ENCODE assay signal across 8 cellular contexts in the genomic region with DNA sequence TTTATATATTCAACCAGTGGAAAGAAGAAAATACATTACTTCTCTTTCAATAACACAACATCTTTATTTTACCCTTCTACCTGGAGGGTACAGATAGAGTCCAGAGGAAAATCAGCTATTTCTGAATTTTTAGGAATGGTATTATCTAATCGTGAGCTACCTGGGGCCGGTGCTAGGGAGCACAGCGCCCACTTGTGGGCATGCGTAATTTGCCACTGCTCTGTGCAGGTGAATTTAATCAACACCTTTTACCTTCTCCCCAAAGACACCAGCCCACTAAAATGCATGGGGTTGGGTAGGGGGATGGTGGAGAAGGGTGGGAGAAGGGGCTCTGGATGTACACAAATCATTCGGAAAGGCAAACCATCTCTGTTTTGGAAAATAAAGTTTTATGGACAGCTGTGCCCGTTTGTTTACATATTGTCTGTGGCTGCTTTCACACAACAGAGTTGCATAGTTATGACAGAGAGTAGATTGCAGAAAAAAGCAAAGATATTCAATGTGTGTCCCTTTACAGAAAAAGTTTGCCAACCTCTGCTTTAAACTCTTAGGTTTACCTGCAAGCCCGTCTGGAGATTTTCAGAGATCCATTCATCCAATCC. TPM values are rescaled to one million over a fixed set of nuclear protein-coding genes. Genes with fewer than 3 reads are reported as not detected.
A peak's percentile ranks its signal among the peaks of the same experiment; 100 is the strongest.
DNase-seq lines count a peak whose midpoint lies in the region; ATAC-seq and TF ChIP-seq lines count a peak whose summit lies in the region.

No MANE protein-coding gene starts in this region.

- CTCF ChIA-PET in CD4-positive, alpha-beta T cell (lab: Charles Lee), result no interaction called here

- no peak overlapping the region for H3K4me3 Mint-ChIP-seq in CD4-positive, alpha-beta T cell

- intact Hi-C loops in heart left ventricle (cut with DNase I) (no loop called here), left cardiac atrium (cut with DNase I) (loop anchor here (5.0 kb wide), 1 partner anchor 621 kb away; no protein-coding TSS in a partner anchor), left lung (cut with DNase I) (no loop called here), ovary (cut with DNase I) (no loop called here)
- intact Hi-C loops in CD4-positive, alpha-beta T cell (cut with DNase I, micrococcal nuclease), result no loop called here

- peak in 9 of 12 donors; percentile 19 to 45 (median 36) for TF ChIP-seq CTCF in heart left ventricle (IDR thresholded peaks at IDR 0.05)
- TF ChIP-seq CTCF in Peyer's patch (IDR thresholded peaks at IDR 0.05), result peak in 4 of 6 experiments; percentile 37 to 49 (median 43)
- TF ChIP-seq CTCF in left lung (IDR thresholded peaks at IDR 0.05), result peak; percentile 35 to 36
- no peak for TF ChIP-seq CTCF in CD4-positive, alpha-beta T cell (IDR thresholded peaks at IDR 0.05)
- TF ChIP-seq CTCF in ovary (IDR thresholded peaks at IDR 0.05), result no peak

- H3K27ac ChIP-seq in heart left ventricle (no peak overlapping the region), Peyer's patch (no peak overlapping the region), left lung (no peak overlapping the region), ovary (no peak overlapping the region)
- H3K27ac ChIP-seq in CD4-positive, alpha-beta T cell (ENCODE audit: low read depth, low read length), result no peak overlapping the region

- no peak overlapping the region for H3K4me3 ChIP-seq in heart left ventricle
- H3K4me3 ChIP-seq in Peyer's patch, result no peak overlapping the region
- no peak overlapping the region for H3K4me3 ChIP-seq in left lung
- no peak overlapping the region for H3K4me3 ChIP-seq in ovary

- H3K4me1 ChIP-seq in heart left ventricle (no peaks in the 10 kb centered on the region), Peyer's patch (no peaks in the 10 kb centered on the region), left lung (no peaks in the 10 kb centered on the region), ovary (ENCODE audit: insufficient read depth) (no peaks in the 10 kb centered on the region)

- POLR2A ChIA-PET in CD4-positive, alpha-beta T cell (lab: Charles Lee), result no interaction called here

- no peaks in the 10 kb centered on the region for H3K36me3 ChIP-seq in heart left ventricle
- H3K36me3 ChIP-seq in Peyer's patch, result no peaks in the 10 kb centered on the region
- H3K36me3 ChIP-seq in left lung, result no peaks in the 10 kb centered on the region
- no peaks in the 10 kb centered on the region for H3K36me3 ChIP-seq in ovary

- no peaks in the 10 kb centered on the region for H3K27me3 ChIP-seq in heart left ventricle
- H3K27me3 ChIP-seq in Peyer's patch, result no peaks in the 10 kb centered on the region
- no peaks in the 10 kb centered on the region for H3K27me3 ChIP-seq in left lung
- H3K27me3 ChIP-seq in CD4-positive, alpha-beta T cell (ENCODE audit: control insufficient read depth, insufficient read depth, low read length), result no peaks in the 10 kb centered on the region
- H3K27me3 ChIP-seq in ovary, result no peaks in the 10 kb centered on the region

- no peak for DNase-seq in heart left ventricle
- no peak for DNase-seq in left cardiac atrium
- peak in 2 of 3 donors; percentile 51 to 54 for DNase-seq in Peyer's patch
- DNase-seq in left lung, result peak in 1 of 2 donors; percentile 54
- DNase-seq in CD4-positive, alpha-beta T cell, result no peak
- DNase-seq in stimulated activated naive CD4-positive, alpha-beta T cell treated with Interleukin-2 at 50 U/mL for 16 hours (lab: John Stamatoyannopoulos, UW), result no peak
- DNase-seq in ovary, result no peak

- no peaks in the 10 kb centered on the region for H3K9me3 ChIP-seq in heart left ventricle
- H3K9me3 ChIP-seq in Peyer's patch, result no peaks in the 10 kb centered on the region
- H3K9me3 ChIP-seq in left lung, result no peaks in the 10 kb centered on the region
- H3K9me3 ChIP-seq in CD4-positive, alpha-beta T cell (ENCODE audit: control insufficient read depth, low read length), result no peaks in the 10 kb centered on the region
- no peaks in the 10 kb centered on the region for H3K9me3 ChIP-seq in ovary

- H3K27ac Mint-ChIP-seq in CD4-positive, alpha-beta T cell, result no peak overlapping the region

- 33 to 36% (median 35%) methylated on average over 7 of the region's 7 CpGs for WGBS in heart left ventricle, 4 donors
- 40 to 46% (median 41%) methylated on average over 7 of the region's 7 CpGs for WGBS in ovary, 3 donors

- no peaks in the 10 kb centered on the region for H3K4me1 Mint-ChIP-seq in CD4-positive, alpha-beta T cell (ENCODE audit: low read depth)

- ATAC-seq in heart left ventricle, result no peak
- ATAC-seq in left cardiac atrium, result no peak
- peak; percentile 61 for ATAC-seq in HG03025 (IDR thresholded peaks at IDR 0.05; ENCODE audit: low FRiP score, unreplicated experiment)
- ATAC-seq in left lung, result peak; percentile 76
- ATAC-seq in CD4-positive, alpha-beta T cell (ENCODE audit: poor library complexity), result no peak

- no peaks in the 10 kb centered on the region for H3K9me3 Mint-ChIP-seq in CD4-positive, alpha-beta T cell

- no peaks in the 10 kb centered on the region for H3K27me3 Mint-ChIP-seq in CD4-positive, alpha-beta T cell

- TF ChIP-seq POLR2A in heart left ventricle (IDR thresholded peaks at IDR 0.05) (no peak), Peyer's patch (IDR thresholded peaks at IDR 0.05) (no peak), ovary (IDR thresholded peaks at IDR 0.05) (no peak)

- TF ChIP-seq EP300 in ovary (IDR thresholded peaks at IDR 0.05), result no peak

- no peaks in the 10 kb centered on the region for H3K36me3 Mint-ChIP-seq in CD4-positive, alpha-beta T cell (ENCODE audit: low read depth)

RNA-seq across cellular contexts. Expression of gene DCC, which starts 51.5 kb away (rescaled TPM):
- total RNA-seq in heart left ventricle (under 1 TPM in 1 of 9 donors, not detected in 8; 0.02 TPM), left cardiac atrium (under 1 TPM in 1 of 2 donors, not detected in 1; 0.03 TPM), Peyer's patch (under 1 TPM in 1 of 4 donors, not detected in 3; 0.13 TPM), left lung (1 to 10 TPM in 1 of 2 donors, under 1 TPM in 1; 0.61 to 1.1 TPM), ovary (under 1 TPM in 4 of 7 donors, not detected in 3; under 0.01 to 0.77 (median 0.16) TPM)
- polyA plus RNA-seq in heart left ventricle (not detected), ovary (under 1 TPM; 0.42 to 0.48 TPM)
- not detected for total RNA-seq in CD4-positive, alpha-beta T cell

Comparison
In these comparisons a context has a peak if more than half of its experiments do, and no peak if none do; other contexts are left out.
1. intact Hi-C loops: an anchor here in left cardiac atrium (5.0 kb wide); none called in heart left ventricle, left lung, CD4-positive, alpha-beta T cell and ovary.
2. ATAC-seq: peak in HG03025 (single experiment) and left lung (single experiment); none in heart left ventricle (0 of 4), left cardiac atrium (0 of 2) and CD4-positive, alpha-beta T cell (single experiment).
3. DNase-seq: peak in Peyer's patch (2 of 3); none in heart left ventricle (0 of 5), left cardiac atrium (single experiment), CD4-positive, alpha-beta T cell (0 of 10), stimulated activated naive CD4-positive, alpha-beta T cell treated with Interleukin-2 at 50 U/mL for 16 hours (single experiment) and ovary (0 of 5).
4. CTCF ChIP-seq: peak in heart left ventricle (9 of 12), Peyer's patch (4 of 6) and left lung (2 of 2); none in CD4-positive, alpha-beta T cell (single experiment) and ovary (0 of 3).